ENCODE assay signal across 1 cellular context in the genomic region with DNA sequence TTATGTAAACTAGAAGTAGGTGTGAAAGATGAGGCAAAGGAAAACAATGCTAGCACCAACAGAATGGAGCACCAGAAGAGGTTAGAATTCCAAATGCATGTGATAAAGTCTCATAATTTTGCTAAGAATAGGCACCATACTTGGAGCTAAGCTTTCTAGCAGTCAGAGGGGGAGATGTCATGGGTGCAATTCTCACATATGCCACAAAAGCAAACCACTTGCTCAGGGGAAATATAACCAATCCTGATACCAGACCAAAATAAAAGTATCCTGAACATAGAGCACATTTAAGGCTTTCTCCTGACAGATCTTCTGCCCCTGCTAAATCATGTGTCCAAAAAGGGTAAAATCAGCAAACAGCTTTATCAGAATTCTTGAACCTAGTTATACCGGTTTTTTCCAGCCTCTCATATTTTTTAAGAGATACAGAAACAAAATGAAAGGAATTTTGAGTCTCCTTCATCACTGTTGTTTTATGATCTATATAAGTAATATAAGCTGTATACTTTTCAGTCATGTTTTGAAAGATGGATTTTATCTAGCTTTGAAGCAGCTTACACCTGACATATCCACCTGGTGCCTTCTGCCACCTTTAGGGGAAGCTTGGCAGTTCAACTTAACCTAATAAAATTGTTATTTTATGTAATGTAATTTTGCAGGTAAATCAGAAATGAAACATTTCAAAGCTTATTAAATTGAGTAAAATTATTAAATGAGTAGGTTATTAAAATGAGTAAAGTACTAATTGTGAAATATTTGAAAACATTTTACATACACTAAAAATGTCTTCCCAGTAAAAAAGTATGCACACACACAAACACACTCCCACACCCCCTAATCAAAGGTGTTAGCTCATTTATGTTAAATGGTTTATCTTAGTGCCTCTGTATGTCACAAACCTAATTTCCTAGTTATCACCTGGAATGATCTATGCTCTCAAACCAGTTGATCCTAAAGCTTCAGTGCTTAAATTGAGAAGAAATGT.
TF ChIP-seq lines count a peak whose summit lies in the region.

No MANE protein-coding gene starts in this region.

TF ChIP-seq in GM23338, 12 proteins besides CTCF, POLR2A, EP300 and RAD21:
- TF ChIP-seq, protein P1, sequence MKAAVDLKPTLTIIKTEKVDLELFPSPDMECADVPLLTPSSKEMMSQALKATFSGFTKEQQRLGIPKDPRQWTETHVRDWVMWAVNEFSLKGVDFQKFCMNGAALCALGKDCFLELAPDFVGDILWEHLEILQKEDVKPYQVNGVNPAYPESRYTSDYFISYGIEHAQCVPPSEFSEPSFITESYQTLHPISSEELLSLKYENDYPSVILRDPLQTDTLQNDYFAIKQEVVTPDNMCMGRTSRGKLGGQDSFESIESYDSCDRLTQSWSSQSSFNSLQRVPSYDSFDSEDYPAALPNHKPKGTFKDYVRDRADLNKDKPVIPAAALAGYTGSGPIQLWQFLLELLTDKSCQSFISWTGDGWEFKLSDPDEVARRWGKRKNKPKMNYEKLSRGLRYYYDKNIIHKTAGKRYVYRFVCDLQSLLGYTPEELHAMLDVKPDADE (IDR thresholded peaks at IDR 0.05), result no peak
- no peak for TF ChIP-seq EZH2 (IDR thresholded peaks at IDR 0.05; ENCODE audit: low read depth, unreplicated experiment)
- no peak for TF ChIP-seq POLR2AphosphoS5 (IDR thresholded peaks at IDR 0.05; ENCODE audit: low read depth)
- TF ChIP-seq REST (IDR thresholded peaks at IDR 0.05; ENCODE audit: unreplicated experiment), result no peak
- no peak for TF ChIP-seq STAT1 (IDR thresholded peaks at IDR 0.05; ENCODE audit: unreplicated experiment)
- TF ChIP-seq JUNB (IDR thresholded peaks at IDR 0.05; ENCODE audit: unreplicated experiment), result no peak
